ENCODE assay signal across 1 cellular context in the genomic region with DNA sequence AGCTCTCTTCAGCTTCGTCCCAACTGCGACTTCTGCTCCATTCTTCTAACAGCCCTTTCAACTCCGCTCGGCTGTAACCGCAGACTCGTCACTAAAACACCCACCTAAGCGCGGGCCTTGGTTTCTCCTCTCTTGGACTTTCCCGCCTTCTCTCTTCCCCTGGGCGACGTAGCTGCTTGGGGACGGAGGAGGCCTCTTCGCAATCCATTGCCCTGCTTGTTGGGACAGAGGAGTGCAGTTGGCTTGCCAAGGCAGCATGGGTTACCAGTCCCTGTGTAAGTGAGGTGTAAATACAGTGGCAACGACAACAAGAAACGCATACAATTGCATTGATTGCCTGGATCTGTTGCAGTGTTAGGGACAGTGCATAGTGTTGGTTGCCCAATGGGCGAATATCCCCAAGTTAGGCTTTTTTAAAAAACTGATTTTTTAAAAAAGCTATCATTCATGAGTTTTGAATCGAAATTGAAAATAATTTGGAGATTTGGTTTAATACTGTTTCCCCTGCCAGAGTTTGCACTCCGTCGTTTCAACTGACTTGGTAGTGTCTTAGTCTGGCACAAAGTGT.
A peak's percentile ranks its signal among the peaks of the same experiment; 100 is the strongest.
TF ChIP-seq lines count a peak whose summit lies in the region.

No MANE protein-coding gene starts in this region.

TF ChIP-seq in HEK293, 187 proteins besides CTCF, POLR2A, EP300 and RAD21 (continued from another document):
- TF ChIP-seq, protein P1, sequence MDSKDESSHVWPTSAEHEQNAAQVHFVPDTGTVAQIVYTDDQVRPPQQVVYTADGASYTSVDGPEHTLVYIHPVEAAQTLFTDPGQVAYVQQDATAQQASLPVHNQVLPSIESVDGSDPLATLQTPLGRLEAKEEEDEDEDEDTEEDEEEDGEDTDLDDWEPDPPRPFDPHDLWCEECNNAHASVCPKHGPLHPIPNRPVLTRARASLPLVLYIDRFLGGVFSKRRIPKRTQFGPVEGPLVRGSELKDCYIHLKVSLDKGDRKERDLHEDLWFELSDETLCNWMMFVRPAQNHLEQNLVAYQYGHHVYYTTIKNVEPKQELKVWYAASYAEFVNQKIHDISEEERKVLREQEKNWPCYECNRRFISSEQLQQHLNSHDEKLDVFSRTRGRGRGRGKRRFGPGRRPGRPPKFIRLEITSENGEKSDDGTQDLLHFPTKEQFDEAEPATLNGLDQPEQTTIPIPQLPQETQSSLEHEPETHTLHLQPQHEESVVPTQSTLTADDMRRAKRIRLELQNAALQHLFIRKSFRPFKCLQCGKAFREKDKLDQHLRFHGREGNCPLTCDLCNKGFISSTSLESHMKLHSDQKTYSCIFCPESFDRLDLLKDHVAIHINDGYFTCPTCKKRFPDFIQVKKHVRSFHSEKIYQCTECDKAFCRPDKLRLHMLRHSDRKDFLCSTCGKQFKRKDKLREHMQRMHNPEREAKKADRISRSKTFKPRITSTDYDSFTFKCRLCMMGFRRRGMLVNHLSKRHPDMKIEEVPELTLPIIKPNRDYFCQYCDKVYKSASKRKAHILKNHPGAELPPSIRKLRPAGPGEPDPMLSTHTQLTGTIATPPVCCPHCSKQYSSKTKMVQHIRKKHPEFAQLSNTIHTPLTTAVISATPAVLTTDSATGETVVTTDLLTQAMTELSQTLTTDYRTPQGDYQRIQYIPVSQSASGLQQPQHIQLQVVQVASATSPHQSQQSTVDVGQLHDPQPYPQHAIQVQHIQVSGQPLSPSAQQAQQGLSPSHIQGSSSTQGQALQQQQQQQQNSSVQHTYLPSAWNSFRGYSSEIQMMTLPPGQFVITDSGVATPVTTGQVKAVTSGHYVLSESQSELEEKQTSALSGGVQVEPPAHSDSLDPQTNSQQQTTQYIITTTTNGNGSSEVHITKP (tag by site-specific recombination; IDR thresholded peaks at IDR 0.05) = peak; percentile 91
- peak; percentile 70; the same call in 1 of the 2 replicates for TF ChIP-seq ZNF324 (tag by site-specific recombination; IDR thresholded peaks at IDR 0.05)
- no peak for TF ChIP-seq SALL2 (tag by site-specific recombination; IDR thresholded peaks at IDR 0.05; ENCODE audit: borderline replicate concordance)
- no peak for TF ChIP-seq ZNF677 (tag by site-specific recombination; IDR thresholded peaks at IDR 0.05)
- no peak for TF ChIP-seq BCL11B (tag by site-specific recombination; IDR thresholded peaks at IDR 0.05; ENCODE audit: low read depth)
- no peak; the same call in 1 of the 2 replicates for TF ChIP-seq KLF10 (tag by site-specific recombination; IDR thresholded peaks at IDR 0.05)
- TF ChIP-seq SP3 (tag by site-specific recombination; IDR thresholded peaks at IDR 0.05) = no peak
- peak; percentile 39 for TF ChIP-seq SETDB1 (IDR thresholded peaks at IDR 0.05; ENCODE audit: insufficient read length, low read length)
- TF ChIP-seq, protein P2, sequence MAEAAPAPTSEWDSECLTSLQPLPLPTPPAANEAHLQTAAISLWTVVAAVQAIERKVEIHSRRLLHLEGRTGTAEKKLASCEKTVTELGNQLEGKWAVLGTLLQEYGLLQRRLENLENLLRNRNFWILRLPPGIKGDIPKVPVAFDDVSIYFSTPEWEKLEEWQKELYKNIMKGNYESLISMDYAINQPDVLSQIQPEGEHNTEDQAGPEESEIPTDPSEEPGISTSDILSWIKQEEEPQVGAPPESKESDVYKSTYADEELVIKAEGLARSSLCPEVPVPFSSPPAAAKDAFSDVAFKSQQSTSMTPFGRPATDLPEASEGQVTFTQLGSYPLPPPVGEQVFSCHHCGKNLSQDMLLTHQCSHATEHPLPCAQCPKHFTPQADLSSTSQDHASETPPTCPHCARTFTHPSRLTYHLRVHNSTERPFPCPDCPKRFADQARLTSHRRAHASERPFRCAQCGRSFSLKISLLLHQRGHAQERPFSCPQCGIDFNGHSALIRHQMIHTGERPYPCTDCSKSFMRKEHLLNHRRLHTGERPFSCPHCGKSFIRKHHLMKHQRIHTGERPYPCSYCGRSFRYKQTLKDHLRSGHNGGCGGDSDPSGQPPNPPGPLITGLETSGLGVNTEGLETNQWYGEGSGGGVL (tag by site-specific recombination; IDR thresholded peaks at IDR 0.05) = no peak
- no peak for TF ChIP-seq ZFP69B (tag by site-specific recombination; IDR thresholded peaks at IDR 0.05)
- TF ChIP-seq ZNF548 (tag by site-specific recombination; IDR thresholded peaks at IDR 0.05) = no peak
- TF ChIP-seq, protein P3, sequence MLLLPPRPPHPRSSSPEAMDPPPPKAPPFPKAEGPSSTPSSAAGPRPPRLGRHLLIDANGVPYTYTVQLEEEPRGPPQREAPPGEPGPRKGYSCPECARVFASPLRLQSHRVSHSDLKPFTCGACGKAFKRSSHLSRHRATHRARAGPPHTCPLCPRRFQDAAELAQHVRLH (tag by site-specific recombination; IDR thresholded peaks at IDR 0.05) = no peak
- peak; percentile 78; the same call in 1 of the 2 replicates for TF ChIP-seq PRDM1 (tag by site-specific recombination; IDR thresholded peaks at IDR 0.05)
- no peak for TF ChIP-seq YY2 (tag by site-specific recombination; IDR thresholded peaks at IDR 0.05)
- TF ChIP-seq OSR2 (tag by site-specific recombination; IDR thresholded peaks at IDR 0.05) = peak; percentile 2; the same call in 1 of the 2 replicates
- TF ChIP-seq, protein P4, sequence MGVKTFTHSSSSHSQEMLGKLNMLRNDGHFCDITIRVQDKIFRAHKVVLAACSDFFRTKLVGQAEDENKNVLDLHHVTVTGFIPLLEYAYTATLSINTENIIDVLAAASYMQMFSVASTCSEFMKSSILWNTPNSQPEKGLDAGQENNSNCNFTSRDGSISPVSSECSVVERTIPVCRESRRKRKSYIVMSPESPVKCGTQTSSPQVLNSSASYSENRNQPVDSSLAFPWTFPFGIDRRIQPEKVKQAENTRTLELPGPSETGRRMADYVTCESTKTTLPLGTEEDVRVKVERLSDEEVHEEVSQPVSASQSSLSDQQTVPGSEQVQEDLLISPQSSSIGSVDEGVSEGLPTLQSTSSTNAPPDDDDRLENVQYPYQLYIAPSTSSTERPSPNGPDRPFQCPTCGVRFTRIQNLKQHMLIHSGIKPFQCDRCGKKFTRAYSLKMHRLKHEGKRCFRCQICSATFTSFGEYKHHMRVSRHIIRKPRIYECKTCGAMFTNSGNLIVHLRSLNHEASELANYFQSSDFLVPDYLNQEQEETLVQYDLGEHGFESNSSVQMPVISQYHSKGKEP (tag by site-specific recombination; IDR thresholded peaks at IDR 0.05) = no peak
- no peak for TF ChIP-seq ZNF792 (tag by site-specific recombination; IDR thresholded peaks at IDR 0.05)
- TF ChIP-seq, protein P5, sequence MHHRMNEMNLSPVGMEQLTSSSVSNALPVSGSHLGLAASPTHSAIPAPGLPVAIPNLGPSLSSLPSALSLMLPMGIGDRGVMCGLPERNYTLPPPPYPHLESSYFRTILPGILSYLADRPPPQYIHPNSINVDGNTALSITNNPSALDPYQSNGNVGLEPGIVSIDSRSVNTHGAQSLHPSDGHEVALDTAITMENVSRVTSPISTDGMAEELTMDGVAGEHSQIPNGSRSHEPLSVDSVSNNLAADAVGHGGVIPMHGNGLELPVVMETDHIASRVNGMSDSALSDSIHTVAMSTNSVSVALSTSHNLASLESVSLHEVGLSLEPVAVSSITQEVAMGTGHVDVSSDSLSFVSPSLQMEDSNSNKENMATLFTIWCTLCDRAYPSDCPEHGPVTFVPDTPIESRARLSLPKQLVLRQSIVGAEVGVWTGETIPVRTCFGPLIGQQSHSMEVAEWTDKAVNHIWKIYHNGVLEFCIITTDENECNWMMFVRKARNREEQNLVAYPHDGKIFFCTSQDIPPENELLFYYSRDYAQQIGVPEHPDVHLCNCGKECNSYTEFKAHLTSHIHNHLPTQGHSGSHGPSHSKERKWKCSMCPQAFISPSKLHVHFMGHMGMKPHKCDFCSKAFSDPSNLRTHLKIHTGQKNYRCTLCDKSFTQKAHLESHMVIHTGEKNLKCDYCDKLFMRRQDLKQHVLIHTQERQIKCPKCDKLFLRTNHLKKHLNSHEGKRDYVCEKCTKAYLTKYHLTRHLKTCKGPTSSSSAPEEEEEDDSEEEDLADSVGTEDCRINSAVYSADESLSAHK (tag by site-specific recombination; IDR thresholded peaks at IDR 0.05) = 0 out of 2 replicates have a peak, but pooled peaks have one; percentile 7
- peak; percentile 3; the same call in 1 of the 2 replicates for TF ChIP-seq ZFHX2 (tag by site-specific recombination; conservative IDR thresholded peaks at IDR 0.05)
- no peak for TF ChIP-seq ZNF48 (tag by site-specific recombination; IDR thresholded peaks at IDR 0.05)
- TF ChIP-seq, protein P6, sequence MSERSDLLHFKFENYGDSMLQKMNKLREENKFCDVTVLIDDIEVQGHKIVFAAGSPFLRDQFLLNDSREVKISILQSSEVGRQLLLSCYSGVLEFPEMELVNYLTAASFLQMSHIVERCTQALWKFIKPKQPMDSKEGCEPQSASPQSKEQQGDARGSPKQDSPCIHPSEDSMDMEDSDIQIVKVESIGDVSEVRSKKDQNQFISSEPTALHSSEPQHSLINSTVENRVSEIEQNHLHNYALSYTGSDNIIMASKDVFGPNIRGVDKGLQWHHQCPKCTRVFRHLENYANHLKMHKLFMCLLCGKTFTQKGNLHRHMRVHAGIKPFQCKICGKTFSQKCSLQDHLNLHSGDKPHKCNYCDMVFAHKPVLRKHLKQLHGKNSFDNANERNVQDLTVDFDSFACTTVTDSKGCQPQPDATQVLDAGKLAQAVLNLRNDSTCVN (tag by site-specific recombination; optimal IDR thresholded peaks at IDR 0.05) = peak; percentile 33
- no peak for TF ChIP-seq ZNF354C (tag by site-specific recombination; IDR thresholded peaks at IDR 0.05; ENCODE audit: borderline replicate concordance, low read depth)
- no peak for TF ChIP-seq YY1 (tag by site-specific recombination; IDR thresholded peaks at IDR 0.05)
- TF ChIP-seq ZNF433 (tag by site-specific recombination; IDR thresholded peaks at IDR 0.05; ENCODE audit: low read depth) = no peak
